Comparison of ENCODE assay signal across 10 cellular contexts in the genomic region with DNA sequence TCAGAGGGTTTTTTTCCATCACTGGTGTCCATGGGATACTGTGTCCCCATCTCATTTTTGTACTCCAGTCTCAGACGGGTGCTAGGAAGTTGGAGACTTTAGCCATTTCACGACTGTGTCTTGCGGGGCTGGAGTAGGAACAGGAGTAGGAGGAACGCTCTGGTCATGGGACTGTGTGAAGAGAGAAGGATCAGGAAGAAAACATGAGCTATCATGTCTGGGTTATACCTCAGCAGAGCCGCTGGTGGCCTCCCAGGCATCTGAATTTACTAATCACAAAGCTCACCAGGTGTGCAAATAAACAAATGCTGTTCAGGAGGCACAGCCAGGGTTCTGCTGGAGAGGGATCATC.
DNase-seq lines count a peak whose midpoint lies in the region; ATAC-seq and TF ChIP-seq lines count a peak whose summit lies in the region.
"Had no signal": no experiment of that assay in that cellular context is flagged by ENCODE, and none has a peak within 500 bp of the region (broad histone marks: within the 10 kb centered on the region; RNA-seq: fewer than 3 reads in every experiment).

No MANE protein-coding gene starts in this region.

- peak; percentile 50 for DNase-seq in Caki2 (ENCODE audit: low read depth)
- DNase-seq in NCI-H2171 (lab: John Stamatoyannopoulos, UW): peak; percentile 63
- DNase-seq in coronary artery (ENCODE audit: low spot score): no peak
- DNase-seq in kidney tubule cell (ENCODE audit: low spot score): no peak
- DNase-seq in activated CD4-positive, alpha-beta T cell treated with anti-CD3 and anti-CD28 coated beads, Interleukin-2, amount 50 U/mL, for 48 hours: no peak
- DNase-seq in HK-2 (ENCODE audit: unreplicated experiment): no peak
- DNase-seq: activated CD8-positive, alpha-beta memory T cell treated with anti-CD3 and anti-CD28 coated beads, Interleukin-2, amount 10 ng/mL, durations not matched to agents 7 days and 5 days; DMS79 had no signal

- in situ Hi-C loops in Caki2 (cut with HindIII; ENCODE audit: low pct_unique_long_range_greater_than_20kb, low sequenced_read_pairs): no loop called here

- H3K4me3 ChIP-seq in coronary artery: peak overlapping the region; percentile 54
- H3K4me3 ChIP-seq in rectal smooth muscle tissue (ENCODE audit: low read length): peak overlapping the region; percentile 24

- H3K27me3 ChIP-seq in rectal smooth muscle tissue (ENCODE audit: control insufficient read depth, insufficient read depth, low read length): no peaks in the 10 kb centered on the region

- H3K27ac ChIP-seq in coronary artery: peak overlapping the region; percentile 83 to 95
- H3K27ac ChIP-seq in rectal smooth muscle tissue (ENCODE audit: low read depth, low read length): peak overlapping the region; percentile 83

- no peak overlapping the region for H3K9ac ChIP-seq in rectal smooth muscle tissue (ENCODE audit: low read length)

- H3K4me1 ChIP-seq in rectal smooth muscle tissue (ENCODE audit: control insufficient read depth, insufficient read depth, low read length): peaks cover 31% of the 10 kb centered on the region

- no peak for ATAC-seq in GM21423 (IDR thresholded peaks at IDR 0.05; ENCODE audit: unreplicated experiment)
- ATAC-seq: activated CD8-positive, alpha-beta memory T cell treated with anti-CD3 and anti-CD28 coated beads, Interleukin-2, amount 10 ng/mL, durations not matched to agents 7 days and 5 days had no signal

- H3K36me3 ChIP-seq in rectal smooth muscle tissue (ENCODE audit: control insufficient read depth, insufficient read depth, low read length): no peaks in the 10 kb centered on the region

- TF ChIP-seq CTCF in coronary artery (IDR thresholded peaks at IDR 0.05): no peak

Comparison
In these comparisons a context has a peak if more than half of its experiments do, and no peak if none do; other contexts are left out.
1. DNase-seq: peak in Caki2 (single experiment) and NCI-H2171 (single experiment); none in coronary artery (single experiment), kidney tubule cell (single experiment), activated CD4-positive, alpha-beta T cell treated with anti-CD3 and anti-CD28 coated beads, Interleukin-2, amount 50 U/mL, for 48 hours (0 of 2) and HK-2 (single experiment).